In the genomic region with DNA sequence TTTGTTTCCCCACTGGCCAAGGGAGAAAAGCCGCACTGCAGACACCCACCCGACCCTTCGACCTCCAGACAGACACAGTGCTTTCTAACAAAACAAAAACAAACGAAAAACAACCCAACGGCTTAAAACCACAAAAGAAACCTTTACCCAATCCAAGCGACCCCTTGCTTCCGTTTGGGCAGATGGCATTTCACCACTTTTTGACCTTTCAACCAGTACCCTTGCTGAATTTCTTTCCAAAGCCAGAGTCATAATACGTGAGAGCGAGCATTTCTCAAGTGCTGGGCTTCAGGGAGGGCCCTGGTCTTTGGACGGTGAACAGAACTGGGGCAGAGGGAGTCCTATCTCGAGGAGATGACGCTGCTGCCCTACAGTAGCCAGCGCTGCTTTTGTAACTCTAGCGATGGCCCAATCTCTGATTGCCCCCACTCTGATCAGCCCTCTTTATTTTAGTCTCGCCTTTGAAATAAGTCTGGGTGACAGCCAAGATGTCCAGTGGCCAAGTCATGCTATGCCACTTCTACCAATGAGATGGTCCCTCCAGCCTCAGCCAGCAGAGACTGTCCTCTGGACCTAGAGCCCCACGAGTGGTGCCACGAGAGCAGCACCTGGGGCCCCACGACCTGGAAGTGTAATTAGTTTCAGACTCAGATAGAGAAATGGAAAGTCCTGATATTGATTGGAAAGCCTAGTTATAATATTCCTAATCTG, we compare ENCODE assay signal across 12 cellular contexts. TPM values are rescaled to one million over a fixed set of nuclear protein-coding genes. Genes with fewer than 3 reads are reported as not detected.
DNase-seq lines count a peak whose midpoint lies in the region; ATAC-seq and TF ChIP-seq lines count a peak whose summit lies in the region.
"Had no signal": no experiment of that assay in that cellular context is flagged by ENCODE, and none has a peak within 500 bp of the region (broad histone marks: within the 10 kb centered on the region; RNA-seq: fewer than 3 reads in every experiment).

No MANE protein-coding gene starts in this region.

- H3K27ac Mint-ChIP-seq in naive thymus-derived CD8-positive, alpha-beta T cell, result peak overlapping the region; percentile 40 to 91 (median 80)
- H3K27ac Mint-ChIP-seq: activated CD4-positive, alpha-beta T cell treated with anti-CD3 and anti-CD28 coated beads, Interleukin-2, amount 10 ng/mL, durations not matched to agents 24 days and 14 days had no signal

- H3K4me3 ChIP-seq in uterus, result no peak overlapping the region
- H3K4me3 ChIP-seq: skin epidermis had no signal

- POLR2A ChIA-PET in naive thymus-derived CD8-positive, alpha-beta T cell (lab: Charles Lee), result no interaction called here

- H3K27ac ChIP-seq in uterus, result no peak overlapping the region
- H3K27ac ChIP-seq: skin epidermis had no signal

- no peak for TF ChIP-seq CTCF in GM10266 (IDR thresholded peaks at IDR 0.05; ENCODE audit: control insufficient read depth, insufficient read depth, low read depth, missing control alignments)
- no peak for TF ChIP-seq CTCF in uterus (IDR thresholded peaks at IDR 0.05)

- no peaks in the 10 kb centered on the region for H3K27me3 ChIP-seq in uterus

- peaks cover 23 to 51% (median 49%) of the 10 kb centered on the region in 4 donors for H3K4me1 Mint-ChIP-seq in naive thymus-derived CD8-positive, alpha-beta T cell

- TF ChIP-seq POLR2A in uterus (IDR thresholded peaks at IDR 0.05), result no peak

- peaks cover 0 to 2% (median 0%) of the 10 kb centered on the region in 9 donors for H3K9me3 Mint-ChIP-seq in naive thymus-derived CD8-positive, alpha-beta T cell
- H3K9me3 Mint-ChIP-seq: activated CD4-positive, alpha-beta T cell treated with anti-CD3 and anti-CD28 coated beads, Interleukin-2, amount 10 ng/mL, durations not matched to agents 24 days and 14 days had no signal

- no peaks in the 10 kb centered on the region for H3K36me3 ChIP-seq in uterus

- no peaks in the 10 kb centered on the region for H3K36me3 Mint-ChIP-seq in naive thymus-derived CD8-positive, alpha-beta T cell

- no peaks in the 10 kb centered on the region for H3K4me1 ChIP-seq in uterus

- ATAC-seq in Right ventricle myocardium inferior (peak; percentile 97), HG02588 (IDR thresholded peaks at IDR 0.05; ENCODE audit: unreplicated experiment) (no peak)
- no peak for ATAC-seq in naive thymus-derived CD8-positive, alpha-beta T cell

- no peaks in the 10 kb centered on the region for H3K27me3 Mint-ChIP-seq in naive thymus-derived CD8-positive, alpha-beta T cell
- H3K27me3 Mint-ChIP-seq: activated CD4-positive, alpha-beta T cell treated with anti-CD3 and anti-CD28 coated beads, Interleukin-2, amount 10 ng/mL, durations not matched to agents 24 days and 14 days had no signal

- H3K9me3 ChIP-seq in uterus, result no peaks in the 10 kb centered on the region

- DNase-seq in Right ventricle myocardium inferior (ENCODE audit: missing footprints) (peak; percentile 80), cardiac septum (ENCODE audit: low spot score) (no peak), brain pericyte (ENCODE audit: low read depth, low spot score) (peak; percentile 63), GM10266 (ENCODE audit: extremely low spot score) (no peak), uterus (no peak), NCI-H82 treated with DMSO at 0.1 percent for 48 hours (lab: John Stamatoyannopoulos, UW; ENCODE audit: unreplicated experiment) (no peak)
- no peak for DNase-seq in naive thymus-derived CD8-positive, alpha-beta T cell
- DNase-seq: activated CD4-positive, alpha-beta T cell treated with anti-CD3 and anti-CD28 coated beads, Interleukin-2, amount 10 ng/mL, durations not matched to agents 24 days and 14 days; cerebellar nuclear complex; NCI-H748 treated with DMSO at 0.1 percent for 48 hours had no signal

- H3K4me3 Mint-ChIP-seq in naive thymus-derived CD8-positive, alpha-beta T cell, result peak overlapping the region in 7 of 10 donors; percentile 2 to 72 (median 54)
- H3K4me3 Mint-ChIP-seq: activated CD4-positive, alpha-beta T cell treated with anti-CD3 and anti-CD28 coated beads, Interleukin-2, amount 10 ng/mL, durations not matched to agents 24 days and 14 days had no signal

- intact Hi-C loops in Right ventricle myocardium inferior (cut with DNase I), result no loop called here
- intact Hi-C loops in cardiac septum (cut with DNase I), result no loop called here
- intact Hi-C loops in uterus (cut with DNase I; ENCODE audit: low total_unique reads), result no loop called here

RNA-seq across cellular contexts. Expression of a gene that starts 21.9 kb away (rescaled TPM):
- 38.4 TPM for total RNA-seq in Right ventricle myocardium inferior
- total RNA-seq in cardiac septum, result 33.4 TPM
- 10 to 100 TPM; 38.5 to 39.9 TPM for total RNA-seq in naive thymus-derived CD8-positive, alpha-beta T cell
- polyA plus RNA-seq in naive thymus-derived CD8-positive, alpha-beta T cell, result 1 to 10 TPM; 2.0 to 3.2 (median 3.0) TPM
- 10 to 100 TPM; 30.3 to 71.2 (median 42.3) TPM for total RNA-seq in uterus

RNA-seq across cellular contexts. Expression of a gene that starts 40.0 kb away (rescaled TPM):
- 2.9 TPM for total RNA-seq in Right ventricle myocardium inferior
- 0.43 TPM for total RNA-seq in cardiac septum
- not detected for total RNA-seq in naive thymus-derived CD8-positive, alpha-beta T cell
- polyA plus RNA-seq in naive thymus-derived CD8-positive, alpha-beta T cell, result not detected
- total RNA-seq in uterus, result 10 to 100 TPM in 1 of 4 donors, 1 to 10 TPM in 2, not detected in 1; 5.9 to 20.9 (median 7.2) TPM

Comparison
In these comparisons a context has a peak if more than half of its experiments do, and no peak if none do; other contexts are left out.
1. DNase-seq: peak in Right ventricle myocardium inferior (single experiment) and brain pericyte (single experiment); none in cardiac septum (single experiment), naive thymus-derived CD8-positive, alpha-beta T cell (0 of 10), GM10266 (single experiment), uterus (0 of 2) and NCI-H82 treated with DMSO at 0.1 percent for 48 hours (single experiment).